In the genomic region with DNA sequence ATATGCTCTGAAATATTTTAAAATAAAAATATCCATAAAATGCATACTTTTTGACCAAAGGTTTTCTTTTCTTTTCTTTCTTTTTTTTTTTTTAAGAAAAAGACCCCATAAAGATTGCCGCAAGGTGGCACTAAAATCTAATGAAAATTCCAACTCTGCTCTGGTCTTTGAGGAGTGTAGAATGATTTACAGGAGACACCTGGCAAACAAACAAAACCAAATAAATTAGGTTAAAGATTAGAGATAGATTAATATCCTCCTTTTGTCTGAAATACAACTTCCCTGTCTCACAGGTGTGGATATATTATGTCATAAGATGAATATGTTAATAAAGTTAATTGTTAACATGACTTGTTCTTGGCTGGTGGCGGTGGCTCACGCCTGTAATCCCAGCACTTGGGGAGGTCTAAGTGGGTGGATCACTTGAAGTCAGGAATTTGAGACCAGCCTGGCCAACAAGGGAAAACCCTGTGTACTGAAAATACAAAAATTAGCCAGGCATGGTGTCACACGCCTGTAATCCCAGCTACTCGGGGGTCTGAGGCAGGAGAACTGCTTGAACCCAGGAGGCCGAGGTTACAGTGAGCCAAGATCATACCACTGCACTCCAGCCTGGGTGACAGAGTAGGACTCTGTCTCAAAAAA, we compare ENCODE assay signal across 1 cellular context.
TF ChIP-seq lines count a peak whose summit lies in the region.

No MANE protein-coding gene starts in this region.

TF ChIP-seq in HepG2, 621 proteins besides CTCF, POLR2A, EP300 and RAD21 (continued from another document and continues in another):
- no peak for TF ChIP-seq REL (CRISPR knock-in tag; conservative IDR thresholded peaks at IDR 0.05)
- no peak for TF ChIP-seq KDM6A (CRISPR knock-in tag; IDR thresholded peaks at IDR 0.05; ENCODE audit: low read depth)
- no peak; the same call in 1 of the 2 replicates for TF ChIP-seq GATAD1 (CRISPR knock-in tag; IDR thresholded peaks at IDR 0.05)
- TF ChIP-seq, protein P1, sequence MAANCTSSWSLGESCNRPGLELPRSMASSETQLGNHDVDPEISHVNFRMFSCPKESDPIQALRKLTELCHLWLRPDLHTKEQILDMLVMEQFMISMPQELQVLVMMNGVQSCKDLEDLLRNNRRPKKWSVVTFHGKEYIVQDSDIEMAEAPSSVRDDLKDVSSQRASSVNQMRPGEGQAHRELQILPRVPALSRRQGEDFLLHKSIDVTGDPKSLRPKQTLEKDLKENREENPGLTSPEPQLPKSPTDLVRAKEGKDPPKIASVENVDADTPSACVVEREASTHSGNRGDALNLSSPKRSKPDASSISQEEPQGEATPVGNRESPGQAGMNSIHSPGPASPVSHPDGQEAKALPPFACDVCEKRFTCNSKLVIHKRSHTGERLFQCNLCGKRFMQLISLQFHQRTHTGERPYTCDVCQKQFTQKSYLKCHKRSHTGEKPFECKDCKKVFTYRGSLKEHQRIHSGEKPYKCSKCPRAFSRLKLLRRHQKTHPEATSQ (CRISPR knock-in tag; IDR thresholded peaks at IDR 0.05; ENCODE audit: borderline replicate concordance) = no peak
- no peak for TF ChIP-seq ZSCAN21 (CRISPR knock-in tag; IDR thresholded peaks at IDR 0.05; ENCODE audit: borderline replicate concordance)
- no peak for TF ChIP-seq MTA3 (CRISPR knock-in tag; IDR thresholded peaks at IDR 0.05)
- TF ChIP-seq MEIS2 (CRISPR knock-in tag; IDR thresholded peaks at IDR 0.05) = no peak
- TF ChIP-seq AKAP8 (CRISPR knock-in tag; IDR thresholded peaks at IDR 0.05) = no peak
- TF ChIP-seq, protein P2, sequence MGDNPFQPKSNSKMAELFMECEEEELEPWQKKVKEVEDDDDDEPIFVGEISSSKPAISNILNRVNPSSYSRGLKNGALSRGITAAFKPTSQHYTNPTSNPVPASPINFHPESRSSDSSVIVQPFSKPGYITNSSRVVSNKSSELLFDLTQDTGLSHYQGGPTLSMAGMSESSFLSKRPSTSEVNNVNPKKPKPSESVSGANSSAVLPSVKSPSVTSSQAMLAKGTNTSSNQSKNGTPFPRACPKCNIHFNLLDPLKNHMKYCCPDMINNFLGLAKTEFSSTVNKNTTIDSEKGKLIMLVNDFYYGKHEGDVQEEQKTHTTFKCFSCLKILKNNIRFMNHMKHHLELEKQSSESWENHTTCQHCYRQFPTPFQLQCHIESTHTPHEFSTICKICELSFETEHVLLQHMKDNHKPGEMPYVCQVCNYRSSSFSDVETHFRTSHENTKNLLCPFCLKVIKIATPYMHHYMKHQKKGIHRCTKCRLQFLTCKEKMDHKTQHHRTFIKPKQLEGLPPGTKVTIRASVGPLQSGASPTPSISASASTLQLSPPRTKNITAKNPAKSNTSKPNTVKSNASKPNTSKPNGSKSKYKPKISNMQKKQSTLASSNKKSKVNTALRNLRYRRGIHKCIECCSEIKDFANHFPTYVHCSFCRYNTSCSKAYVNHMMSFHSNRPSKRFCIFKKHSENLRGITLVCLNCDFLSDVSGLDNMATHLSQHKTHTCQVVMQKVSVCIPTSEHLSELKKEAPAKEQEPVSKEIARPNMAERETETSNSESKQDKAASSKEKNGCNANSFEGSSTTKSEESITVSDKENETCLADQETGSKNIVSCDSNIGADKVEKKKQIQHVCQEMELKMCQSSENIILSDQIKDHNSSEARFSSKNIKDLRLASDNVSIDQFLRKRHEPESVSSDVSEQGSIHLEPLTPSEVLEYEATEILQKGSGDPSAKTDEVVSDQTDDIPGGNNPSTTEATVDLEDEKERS (CRISPR knock-in tag; IDR thresholded peaks at IDR 0.05) = 0 out of 2 replicates have a peak, but pooled peaks have one; percentile 70
- no peak for TF ChIP-seq RNF2 (conservative IDR thresholded peaks at IDR 0.05; ENCODE audit: low read depth)
- TF ChIP-seq ELF1 (CRISPR knock-in tag; IDR thresholded peaks at IDR 0.05) = no peak
- TF ChIP-seq, protein P3, sequence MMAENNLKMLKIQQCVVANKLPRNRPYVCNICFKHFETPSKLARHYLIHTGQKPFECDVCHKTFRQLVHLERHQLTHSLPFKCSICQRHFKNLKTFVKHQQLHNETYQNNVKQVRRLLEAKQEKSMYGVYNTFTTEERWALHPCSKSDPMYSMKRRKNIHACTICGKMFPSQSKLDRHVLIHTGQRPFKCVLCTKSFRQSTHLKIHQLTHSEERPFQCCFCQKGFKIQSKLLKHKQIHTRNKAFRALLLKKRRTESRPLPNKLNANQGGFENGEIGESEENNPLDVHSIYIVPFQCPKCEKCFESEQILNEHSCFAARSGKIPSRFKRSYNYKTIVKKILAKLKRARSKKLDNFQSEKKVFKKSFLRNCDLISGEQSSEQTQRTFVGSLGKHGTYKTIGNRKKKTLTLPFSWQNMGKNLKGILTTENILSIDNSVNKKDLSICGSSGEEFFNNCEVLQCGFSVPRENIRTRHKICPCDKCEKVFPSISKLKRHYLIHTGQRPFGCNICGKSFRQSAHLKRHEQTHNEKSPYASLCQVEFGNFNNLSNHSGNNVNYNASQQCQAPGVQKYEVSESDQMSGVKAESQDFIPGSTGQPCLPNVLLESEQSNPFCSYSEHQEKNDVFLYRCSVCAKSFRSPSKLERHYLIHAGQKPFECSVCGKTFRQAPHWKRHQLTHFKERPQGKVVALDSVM (CRISPR knock-in tag; IDR thresholded peaks at IDR 0.05) = no peak
- no peak for TF ChIP-seq SNAPC2 (CRISPR knock-in tag; IDR thresholded peaks at IDR 0.05)
- TF ChIP-seq, protein P4, sequence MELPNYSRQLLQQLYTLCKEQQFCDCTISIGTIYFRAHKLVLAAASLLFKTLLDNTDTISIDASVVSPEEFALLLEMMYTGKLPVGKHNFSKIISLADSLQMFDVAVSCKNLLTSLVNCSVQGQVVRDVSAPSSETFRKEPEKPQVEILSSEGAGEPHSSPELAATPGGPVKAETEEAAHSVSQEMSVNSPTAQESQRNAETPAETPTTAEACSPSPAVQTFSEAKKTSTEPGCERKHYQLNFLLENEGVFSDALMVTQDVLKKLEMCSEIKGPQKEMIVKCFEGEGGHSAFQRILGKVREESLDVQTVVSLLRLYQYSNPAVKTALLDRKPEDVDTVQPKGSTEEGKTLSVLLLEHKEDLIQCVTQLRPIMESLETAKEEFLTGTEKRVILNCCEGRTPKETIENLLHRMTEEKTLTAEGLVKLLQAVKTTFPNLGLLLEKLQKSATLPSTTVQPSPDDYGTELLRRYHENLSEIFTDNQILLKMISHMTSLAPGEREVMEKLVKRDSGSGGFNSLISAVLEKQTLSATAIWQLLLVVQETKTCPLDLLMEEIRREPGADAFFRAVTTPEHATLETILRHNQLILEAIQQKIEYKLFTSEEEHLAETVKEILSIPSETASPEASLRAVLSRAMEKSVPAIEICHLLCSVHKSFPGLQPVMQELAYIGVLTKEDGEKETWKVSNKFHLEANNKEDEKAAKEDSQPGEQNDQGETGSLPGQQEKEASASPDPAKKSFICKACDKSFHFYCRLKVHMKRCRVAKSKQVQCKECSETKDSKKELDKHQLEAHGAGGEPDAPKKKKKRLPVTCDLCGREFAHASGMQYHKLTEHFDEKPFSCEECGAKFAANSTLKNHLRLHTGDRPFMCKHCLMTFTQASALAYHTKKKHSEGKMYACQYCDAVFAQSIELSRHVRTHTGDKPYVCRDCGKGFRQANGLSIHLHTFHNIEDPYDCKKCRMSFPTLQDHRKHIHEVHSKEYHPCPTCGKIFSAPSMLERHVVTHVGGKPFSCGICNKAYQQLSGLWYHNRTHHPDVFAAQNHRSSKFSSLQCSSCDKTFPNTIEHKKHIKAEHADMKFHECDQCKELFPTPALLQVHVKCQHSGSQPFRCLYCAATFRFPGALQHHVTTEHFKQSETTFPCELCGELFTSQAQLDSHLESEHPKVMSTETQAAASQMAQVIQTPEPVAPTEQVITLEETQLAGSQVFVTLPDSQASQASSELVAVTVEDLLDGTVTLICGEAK (IDR thresholded peaks at IDR 0.05) = no peak
- TF ChIP-seq, protein P4 (CRISPR knock-in tag; IDR thresholded peaks at IDR 0.05) = peak; percentile 37; the same call in 1 of the 2 replicates
- TF ChIP-seq GZF1 (CRISPR knock-in tag; IDR thresholded peaks at IDR 0.05) = 0 out of 2 replicates have a peak, but pooled peaks have one; percentile 56
- TF ChIP-seq, protein P5, sequence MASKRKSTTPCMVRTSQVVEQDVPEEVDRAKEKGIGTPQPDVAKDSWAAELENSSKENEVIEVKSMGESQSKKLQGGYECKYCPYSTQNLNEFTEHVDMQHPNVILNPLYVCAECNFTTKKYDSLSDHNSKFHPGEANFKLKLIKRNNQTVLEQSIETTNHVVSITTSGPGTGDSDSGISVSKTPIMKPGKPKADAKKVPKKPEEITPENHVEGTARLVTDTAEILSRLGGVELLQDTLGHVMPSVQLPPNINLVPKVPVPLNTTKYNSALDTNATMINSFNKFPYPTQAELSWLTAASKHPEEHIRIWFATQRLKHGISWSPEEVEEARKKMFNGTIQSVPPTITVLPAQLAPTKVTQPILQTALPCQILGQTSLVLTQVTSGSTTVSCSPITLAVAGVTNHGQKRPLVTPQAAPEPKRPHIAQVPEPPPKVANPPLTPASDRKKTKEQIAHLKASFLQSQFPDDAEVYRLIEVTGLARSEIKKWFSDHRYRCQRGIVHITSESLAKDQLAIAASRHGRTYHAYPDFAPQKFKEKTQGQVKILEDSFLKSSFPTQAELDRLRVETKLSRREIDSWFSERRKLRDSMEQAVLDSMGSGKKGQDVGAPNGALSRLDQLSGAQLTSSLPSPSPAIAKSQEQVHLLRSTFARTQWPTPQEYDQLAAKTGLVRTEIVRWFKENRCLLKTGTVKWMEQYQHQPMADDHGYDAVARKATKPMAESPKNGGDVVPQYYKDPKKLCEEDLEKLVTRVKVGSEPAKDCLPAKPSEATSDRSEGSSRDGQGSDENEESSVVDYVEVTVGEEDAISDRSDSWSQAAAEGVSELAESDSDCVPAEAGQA (IDR thresholded peaks at IDR 0.05; ENCODE audit: low read depth) = no peak
- TF ChIP-seq, protein P5 (CRISPR knock-in tag; IDR thresholded peaks at IDR 0.05; ENCODE audit: borderline replicate concordance) = no peak
- TF ChIP-seq, protein P6, sequence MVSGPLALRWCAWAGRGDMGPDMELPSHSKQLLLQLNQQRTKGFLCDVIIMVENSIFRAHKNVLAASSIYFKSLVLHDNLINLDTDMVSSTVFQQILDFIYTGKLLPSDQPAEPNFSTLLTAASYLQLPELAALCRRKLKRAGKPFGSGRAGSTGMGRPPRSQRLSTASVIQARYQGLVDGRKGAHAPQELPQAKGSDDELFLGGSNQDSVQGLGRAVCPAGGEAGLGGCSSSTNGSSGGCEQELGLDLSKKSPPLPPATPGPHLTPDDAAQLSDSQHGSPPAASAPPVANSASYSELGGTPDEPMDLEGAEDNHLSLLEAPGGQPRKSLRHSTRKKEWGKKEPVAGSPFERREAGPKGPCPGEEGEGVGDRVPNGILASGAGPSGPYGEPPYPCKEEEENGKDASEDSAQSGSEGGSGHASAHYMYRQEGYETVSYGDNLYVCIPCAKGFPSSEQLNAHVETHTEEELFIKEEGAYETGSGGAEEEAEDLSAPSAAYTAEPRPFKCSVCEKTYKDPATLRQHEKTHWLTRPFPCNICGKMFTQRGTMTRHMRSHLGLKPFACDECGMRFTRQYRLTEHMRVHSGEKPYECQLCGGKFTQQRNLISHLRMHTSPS (CRISPR knock-in tag; IDR thresholded peaks at IDR 0.05; ENCODE audit: low read depth) = 0 out of 2 replicates have a peak, but pooled peaks have one; percentile 28
- peak; percentile 47; the same call in 1 of the 2 replicates for TF ChIP-seq ZNF501 (CRISPR knock-in tag; IDR thresholded peaks at IDR 0.05)
- TF ChIP-seq, protein P7, sequence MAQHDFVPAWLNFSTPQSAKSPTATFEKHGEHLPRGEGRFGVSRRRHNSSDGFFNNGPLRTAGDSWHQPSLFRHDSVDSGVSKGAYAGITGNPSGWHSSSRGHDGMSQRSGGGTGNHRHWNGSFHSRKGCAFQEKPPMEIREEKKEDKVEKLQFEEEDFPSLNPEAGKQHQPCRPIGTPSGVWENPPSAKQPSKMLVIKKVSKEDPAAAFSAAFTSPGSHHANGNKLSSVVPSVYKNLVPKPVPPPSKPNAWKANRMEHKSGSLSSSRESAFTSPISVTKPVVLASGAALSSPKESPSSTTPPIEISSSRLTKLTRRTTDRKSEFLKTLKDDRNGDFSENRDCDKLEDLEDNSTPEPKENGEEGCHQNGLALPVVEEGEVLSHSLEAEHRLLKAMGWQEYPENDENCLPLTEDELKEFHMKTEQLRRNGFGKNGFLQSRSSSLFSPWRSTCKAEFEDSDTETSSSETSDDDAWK (CRISPR knock-in tag; IDR thresholded peaks at IDR 0.05) = no peak
